ENCODE assay signal across 22 cellular contexts in the genomic region with DNA sequence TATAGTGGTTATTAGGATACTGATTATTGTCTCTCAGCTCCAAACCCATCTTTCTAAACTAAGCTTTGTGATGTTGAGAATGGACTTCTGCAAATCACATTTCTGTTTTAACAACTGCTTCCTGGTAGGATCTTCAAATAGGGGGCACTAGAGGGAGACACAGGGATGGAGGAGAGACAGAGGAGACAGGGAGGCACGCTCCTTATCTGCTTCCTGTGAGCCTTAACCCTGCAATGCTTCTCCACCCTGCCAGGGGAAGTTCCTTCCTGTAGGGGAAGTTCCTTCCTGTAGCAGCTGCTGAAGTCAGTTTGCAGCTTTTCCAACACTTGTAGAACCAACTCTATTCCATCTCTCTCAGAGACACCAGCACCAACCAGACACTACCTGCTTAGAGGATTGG.
A peak's percentile ranks its signal among the peaks of the same experiment; 100 is the strongest.
DNase-seq lines count a peak whose midpoint lies in the region; ATAC-seq and TF ChIP-seq lines count a peak whose summit lies in the region.
"Had no signal": no experiment of that assay in that cellular context is flagged by ENCODE, and none has a peak within 500 bp of the region (broad histone marks: within the 10 kb centered on the region; RNA-seq: fewer than 3 reads in every experiment).

No MANE protein-coding gene starts in this region.

- H3K27me3 ChIP-seq in BE2C (no peaks in the 10 kb centered on the region; the same call in 1 of the 2 replicates), iPS DF 6.9 (ENCODE audit: control insufficient read depth, insufficient read depth, low read length) (no peaks in the 10 kb centered on the region), foreskin keratinocyte (no peaks in the 10 kb centered on the region)
- H3K27me3 ChIP-seq: upper lobe of right lung had no signal

- no peak overlapping the region for H3K27ac ChIP-seq in iPS DF 6.9 (ENCODE audit: low read length)
- no peak overlapping the region for H3K27ac ChIP-seq in foreskin keratinocyte
- H3K27ac ChIP-seq: dorsolateral prefrontal cortex, upper lobe of right lung had no signal

- H3K36me3 ChIP-seq in BE2C (no peaks in the 10 kb centered on the region), iPS DF 6.9 (ENCODE audit: control insufficient read depth, insufficient read depth, low read length) (no peaks in the 10 kb centered on the region)
- H3K36me3 ChIP-seq: upper lobe of right lung had no signal

- H3K4me3 ChIP-seq in BE2C (ENCODE audit: low read depth, low read length) (no peak overlapping the region), iPS DF 6.9 (ENCODE audit: low read length) (no peak overlapping the region)
- H3K4me3 ChIP-seq: dorsolateral prefrontal cortex, K562, lung, upper lobe of right lung had no signal

- TF ChIP-seq CTCF in BE2C (IDR thresholded peaks at IDR 0.05; ENCODE audit: low read depth, low read length) (peak; percentile 53), foreskin keratinocyte (conservative IDR thresholded peaks at IDR 0.05) (no peak)

- no peak for ATAC-seq in foreskin keratinocyte
- ATAC-seq: activated naive CD4-positive, alpha-beta T cell treated with anti-CD3 and anti-CD28 coated beads, Interleukin-2, amount 50 U/mL, for 72 hours; K562; upper lobe of right lung had no signal

- DNase-seq in BE2C (peak; percentile 26), ELF-1 (ENCODE audit: low read depth, low spot score) (peak; percentile 14), OCI-M1 (lab: John Stamatoyannopoulos, UW) (peak; percentile 35), iPS DF 6.9 (ENCODE audit: low read depth, low spot score) (peak; percentile 4), foreskin keratinocyte (no peak), D341Med (ENCODE audit: low spot score) (no peak), cerebellar nuclear complex (lab: John Stamatoyannopoulos, UW) (no peak)
- DNase-seq: activated CD4-positive, alpha-beta T cell treated with anti-CD3 and anti-CD28 coated beads, Interleukin-2, amount 50 U/mL, for 1 hour; aorta; caudate nucleus; dorsolateral prefrontal cortex; head of caudate nucleus; MM.1S; NCI-H146; NCI-H2171; NCI-H526 treated with DMSO at 0.1 percent for 48 hours; SHP77; substantia nigra; upper lobe of right lung had no signal

- H3K9me3 ChIP-seq in BE2C (no peaks in the 10 kb centered on the region), iPS DF 6.9 (ENCODE audit: control insufficient read depth, insufficient read depth, low read length) (no peaks in the 10 kb centered on the region)
- H3K9me3 ChIP-seq: upper lobe of right lung had no signal

- no CpG with 5 or more reads among the region's 1 CpG for WGBS in iPS DF 6.9 (ENCODE audit: insufficient coverage, insufficient read length)

- no peaks in the 10 kb centered on the region for H3K4me1 ChIP-seq in BE2C
- H3K4me1 ChIP-seq in iPS DF 6.9 (ENCODE audit: control insufficient read depth, insufficient read depth, low read length) = no peaks in the 10 kb centered on the region
- no peaks in the 10 kb centered on the region for H3K4me1 ChIP-seq in foreskin keratinocyte
- H3K4me1 ChIP-seq: upper lobe of right lung had no signal

Comparison
In these comparisons a context has a peak if more than half of its experiments do, and no peak if none do; other contexts are left out.
1. DNase-seq: peak in BE2C (single experiment), ELF-1 (single experiment), OCI-M1 (single experiment) and iPS DF 6.9 (single experiment); none in foreskin keratinocyte (0 of 2), D341Med (single experiment) and cerebellar nuclear complex (0 of 2).